Comparison of ENCODE assay signal across 8 cellular contexts in the genomic region with DNA sequence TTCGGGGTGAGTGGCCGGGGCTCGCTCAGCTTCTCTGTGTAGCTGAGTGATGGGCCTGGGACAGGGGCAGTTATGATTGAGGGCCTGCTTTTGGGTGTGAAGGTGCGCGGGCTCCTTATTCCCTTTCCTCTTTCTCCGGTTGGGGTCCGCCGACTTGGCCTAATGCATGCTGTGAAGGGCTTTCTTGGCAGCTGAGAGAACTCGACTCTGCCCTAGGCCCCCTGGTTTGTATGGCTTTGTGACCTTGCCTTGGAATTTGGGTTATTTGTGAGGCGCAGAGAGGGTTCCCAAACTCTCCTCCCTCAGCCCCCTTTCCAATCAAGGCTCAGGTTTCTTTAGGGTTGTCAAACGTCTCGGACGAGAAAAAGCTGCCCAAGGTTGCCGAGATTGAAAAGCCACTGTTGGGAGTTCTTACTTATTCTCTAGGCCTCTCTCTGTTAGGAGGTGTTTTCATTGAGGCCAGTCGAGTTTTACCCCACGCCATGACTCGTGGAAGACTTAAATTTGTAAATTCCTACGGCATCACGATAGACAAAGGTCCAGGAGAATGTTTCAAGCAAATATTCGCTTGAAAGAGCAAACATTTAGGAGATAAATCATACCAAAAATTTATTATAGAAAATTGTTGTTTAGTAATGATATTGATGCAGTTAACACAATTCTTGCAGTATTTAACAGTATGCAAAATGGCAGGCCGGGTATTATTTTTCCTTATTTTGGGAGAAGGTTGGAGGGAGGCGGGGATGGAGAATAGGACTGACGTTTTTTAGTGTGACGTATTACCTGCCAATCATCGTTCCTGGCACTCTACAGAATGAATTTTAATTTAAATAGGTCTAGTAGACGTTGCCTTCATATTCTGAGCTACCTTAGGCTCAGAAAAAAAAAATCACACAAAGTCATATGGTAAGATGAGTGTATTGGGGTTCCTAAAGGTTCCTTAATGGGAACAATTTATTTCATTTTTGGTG. TPM values are rescaled to one million over a fixed set of nuclear protein-coding genes. Genes with fewer than 3 reads are reported as not detected.
DNase-seq lines count a peak whose midpoint lies in the region; ATAC-seq and TF ChIP-seq lines count a peak whose summit lies in the region.

No MANE protein-coding gene starts in this region.

- 8 to 9% methylated on average over 25 to 26 of the region's 26 CpGs for WGBS in body of pancreas, 2 donors

- H3K27me3 ChIP-seq in body of pancreas, result no peaks in the 10 kb centered on the region

- intact Hi-C loops in body of pancreas (cut with DNase I) (no loop called here), left colon (cut with DNase I, micrococcal nuclease) (no loop called here)

- H3K9me3 ChIP-seq in body of pancreas, result no peaks in the 10 kb centered on the region

- peaks cover 0 to 1% of the 10 kb centered on the region in 2 donors for H3K36me3 ChIP-seq in body of pancreas (replicated peaks in 1 of 2; ENCODE audit: insufficient read depth in 1 of 2, low read depth in 2 of 2)

- TF ChIP-seq RAD21 in Ishikawa (IDR thresholded peaks at IDR 0.05; ENCODE audit: low read depth), result no peak

- H3K4me3 ChIP-seq in GM12864 (ENCODE audit: low read depth, low read length), result peak overlapping the region; percentile 97
- H3K4me3 ChIP-seq in body of pancreas, result peak overlapping the region; percentile 91 to 96

- TF ChIP-seq POLR2A in body of pancreas (IDR thresholded peaks at IDR 0.05), result no peak

- no peak for TF ChIP-seq CTCF in GM12864 (IDR thresholded peaks at IDR 0.05; ENCODE audit: low read depth, low read length, missing control alignments)
- TF ChIP-seq CTCF in body of pancreas (IDR thresholded peaks at IDR 0.05), result no peak

- DNase-seq in GM12864 (ENCODE audit: low read depth) (no peak), body of pancreas (no peak), left colon (no peak), GOT3 (lab: John Stamatoyannopoulos, UW) (no peak)
- no peak for DNase-seq in stimulated activated CD4-positive, alpha-beta T cell treated with anti-CD3 and anti-CD28 coated beads, Interleukin-2, amount 100 ng/mL, for 24 hours

- ATAC-seq in GM21576 (IDR thresholded peaks at IDR 0.05; ENCODE audit: unreplicated experiment), result peak; percentile 25
- peak; percentile 4 for ATAC-seq in body of pancreas
- ATAC-seq in left colon, result peak; percentile 10

- no peak for TF ChIP-seq EP300 in Ishikawa (IDR thresholded peaks at IDR 0.05; ENCODE audit: borderline replicate concordance)

- H3K27ac ChIP-seq in body of pancreas, result peak overlapping the region; percentile 95 to 99 (median 96)
- peak overlapping the region; percentile 77 for H3K27ac ChIP-seq in temporal lobe (ENCODE audit: low read depth, low read length)

- peaks cover 32% of the 10 kb centered on the region for H3K4me1 ChIP-seq in body of pancreas

TF ChIP-seq in Ishikawa, 13 proteins besides CTCF, POLR2A, EP300 and RAD21:
- TF ChIP-seq TAF1 (IDR thresholded peaks at IDR 0.05; ENCODE audit: low read depth) (no peak), MAX (IDR thresholded peaks at IDR 0.05) (peak; percentile 0; the same call in 1 of the 2 replicates), TEAD4 (IDR thresholded peaks at IDR 0.05) (0 out of 2 replicates have a peak, but pooled peaks have one; percentile 16), ZBTB7A (IDR thresholded peaks at IDR 0.05; ENCODE audit: low read depth) (no peak), EGR1 (IDR thresholded peaks at IDR 0.05) (no peak), CEBPB (IDR thresholded peaks at IDR 0.05) (no peak)
- TF ChIP-seq, protein P1, sequence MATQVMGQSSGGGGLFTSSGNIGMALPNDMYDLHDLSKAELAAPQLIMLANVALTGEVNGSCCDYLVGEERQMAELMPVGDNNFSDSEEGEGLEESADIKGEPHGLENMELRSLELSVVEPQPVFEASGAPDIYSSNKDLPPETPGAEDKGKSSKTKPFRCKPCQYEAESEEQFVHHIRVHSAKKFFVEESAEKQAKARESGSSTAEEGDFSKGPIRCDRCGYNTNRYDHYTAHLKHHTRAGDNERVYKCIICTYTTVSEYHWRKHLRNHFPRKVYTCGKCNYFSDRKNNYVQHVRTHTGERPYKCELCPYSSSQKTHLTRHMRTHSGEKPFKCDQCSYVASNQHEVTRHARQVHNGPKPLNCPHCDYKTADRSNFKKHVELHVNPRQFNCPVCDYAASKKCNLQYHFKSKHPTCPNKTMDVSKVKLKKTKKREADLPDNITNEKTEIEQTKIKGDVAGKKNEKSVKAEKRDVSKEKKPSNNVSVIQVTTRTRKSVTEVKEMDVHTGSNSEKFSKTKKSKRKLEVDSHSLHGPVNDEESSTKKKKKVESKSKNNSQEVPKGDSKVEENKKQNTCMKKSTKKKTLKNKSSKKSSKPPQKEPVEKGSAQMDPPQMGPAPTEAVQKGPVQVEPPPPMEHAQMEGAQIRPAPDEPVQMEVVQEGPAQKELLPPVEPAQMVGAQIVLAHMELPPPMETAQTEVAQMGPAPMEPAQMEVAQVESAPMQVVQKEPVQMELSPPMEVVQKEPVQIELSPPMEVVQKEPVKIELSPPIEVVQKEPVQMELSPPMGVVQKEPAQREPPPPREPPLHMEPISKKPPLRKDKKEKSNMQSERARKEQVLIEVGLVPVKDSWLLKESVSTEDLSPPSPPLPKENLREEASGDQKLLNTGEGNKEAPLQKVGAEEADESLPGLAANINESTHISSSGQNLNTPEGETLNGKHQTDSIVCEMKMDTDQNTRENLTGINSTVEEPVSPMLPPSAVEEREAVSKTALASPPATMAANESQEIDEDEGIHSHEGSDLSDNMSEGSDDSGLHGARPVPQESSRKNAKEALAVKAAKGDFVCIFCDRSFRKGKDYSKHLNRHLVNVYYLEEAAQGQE (IDR thresholded peaks at IDR 0.05; ENCODE audit: low read depth), result no peak

RNA-seq across cellular contexts. Expression of gene PDHX, which starts 0.7 kb away (rescaled TPM):
- total RNA-seq in body of pancreas, result 10 to 100 TPM; 10.4 to 51.4 TPM
- total RNA-seq in left colon, result 10 to 100 TPM; 41.6 to 51.8 TPM
- 29.3 TPM for total RNA-seq in temporal lobe

RNA-seq across cellular contexts. Expression of gene APIP, which starts 0.9 kb away (rescaled TPM):
- total RNA-seq in body of pancreas (10 to 100 TPM in 1 of 2 donors, 1 to 10 TPM in 1; 8.9 to 36.8 TPM), left colon (100 to 1,000 TPM in 1 of 2 donors, 10 to 100 TPM in 1; 26.4 to 100 TPM), temporal lobe (19.2 TPM)
